Comparison of ENCODE assay signal across 15 cellular contexts in genomic region chr18:44062345-44062744, GRCh38.
DNase-seq lines count a peak whose midpoint lies in the region; ATAC-seq lines count a peak whose summit lies in the region.
"Had no signal": no experiment of that assay in that cellular context is flagged by ENCODE, and none has a peak within 500 bp of the region (broad histone marks: within the 10 kb centered on the region; RNA-seq: fewer than 3 reads in every experiment).

No MANE protein-coding gene starts in this region.

- in situ Hi-C loops in KBM-7 (cut with MboI; ENCODE audit: low pct_unique_long_range_greater_than_20kb, low sequenced_read_pairs), result no loop called here

- ATAC-seq in GM18517 (IDR thresholded peaks at IDR 0.05; ENCODE audit: unreplicated experiment) (peak; percentile 52), HG02870 (IDR thresholded peaks at IDR 0.05; ENCODE audit: unreplicated experiment) (peak; percentile 79), HG03469 (IDR thresholded peaks at IDR 0.05; ENCODE audit: unreplicated experiment) (peak; percentile 66), HG02938 (IDR thresholded peaks at IDR 0.05; ENCODE audit: unreplicated experiment) (no peak)
- ATAC-seq: A549, GM23338 had no signal

- DNase-seq in GM19240 (ENCODE audit: insufficient read length, low spot score), result no peak
- no peak for DNase-seq in NCI-H2196 treated with DMSO at 0.1 percent for 48 hours (lab: John Stamatoyannopoulos, UW; ENCODE audit: unreplicated experiment)
- no peak for DNase-seq in KBM-7
- DNase-seq: BE2C; CD4-positive, alpha-beta memory T cell; DMS79 treated with DMSO at 0.1 percent for 48 hours; GDM1; H7; Karpas-422 had no signal
